ENCODE assay signal across 8 cellular contexts in the genomic region with DNA sequence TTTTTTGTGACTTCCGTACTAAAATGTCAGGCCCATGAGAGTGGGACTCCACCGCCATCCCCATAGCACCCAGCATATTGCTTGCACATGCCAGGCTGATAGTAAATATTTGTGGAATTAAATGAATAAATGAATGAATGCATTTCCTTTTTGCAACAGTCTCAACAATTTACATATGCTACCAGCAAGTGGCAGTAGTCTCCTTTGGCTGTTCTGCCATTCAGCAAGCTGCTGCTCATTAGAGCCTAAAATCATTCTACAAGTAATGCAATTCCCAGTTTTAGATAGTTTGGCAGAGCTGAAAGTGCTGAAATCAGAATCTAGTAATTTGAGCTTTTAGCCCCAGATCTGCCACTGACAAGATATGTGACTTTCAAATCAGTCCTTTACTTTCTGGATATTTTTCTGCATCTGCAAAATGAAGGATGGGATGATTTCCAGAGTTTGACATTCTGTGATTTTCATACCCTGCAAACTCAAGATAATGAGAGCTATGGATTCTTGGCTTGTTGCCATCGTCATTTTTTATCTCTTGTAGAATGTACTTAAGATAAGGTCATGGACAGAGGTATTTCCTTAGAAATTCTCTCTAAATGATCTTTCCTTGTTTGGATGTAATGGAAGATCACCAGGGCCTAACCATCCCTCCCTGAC. TPM values are rescaled to one million over a fixed set of nuclear protein-coding genes. Genes with fewer than 3 reads are reported as not detected.
A peak's percentile ranks its signal among the peaks of the same experiment; 100 is the strongest.
DNase-seq lines count a peak whose midpoint lies in the region; ATAC-seq and TF ChIP-seq lines count a peak whose summit lies in the region.

No MANE protein-coding gene starts in this region.

- H3K9me3 Mint-ChIP-seq in MCF 10A (ENCODE audit: unreplicated experiment), result no peaks in the 10 kb centered on the region

- no peak overlapping the region for H3K4me3 Mint-ChIP-seq in MCF 10A (ENCODE audit: unreplicated experiment)

- H3K27me3 ChIP-seq in GM06990 (replicated peaks; ENCODE audit: control insufficient read depth, insufficient read depth, low read length) (no peaks in the 10 kb centered on the region), right lobe of liver (no peaks in the 10 kb centered on the region)

- no peaks in the 10 kb centered on the region for H3K9me3 ChIP-seq in right lobe of liver

- H3K27ac Mint-ChIP-seq in MCF 10A (ENCODE audit: low read depth, unreplicated experiment), result no peak overlapping the region

- 25% methylated on average over 3 of the region's 3 CpGs for WGBS in right lobe of liver (ENCODE audit: insufficient coverage, low coverage, low lambda C conversion rate, missing lambda C conversion rate)

- H3K4me1 ChIP-seq in right lobe of liver, result no peaks in the 10 kb centered on the region

- H3K4me3 ChIP-seq in GM06990 (replicated peaks; ENCODE audit: low read depth, low read length) (no peak overlapping the region), right lobe of liver (no peak overlapping the region)

- H3K36me3 ChIP-seq in GM06990 (ENCODE audit: control insufficient read depth, insufficient read depth, low read length), result no peaks in the 10 kb centered on the region
- no peaks in the 10 kb centered on the region for H3K36me3 ChIP-seq in right lobe of liver

- POLR2A ChIA-PET in MCF 10A (lab: Yijun Ruan, JAX), result interaction anchor here (0.5 to 0.8 kb wide), 3 partner anchors 37 to 141 kb away, joined by 3 to 4 read pairs (median 3); no protein-coding TSS in a partner anchor

- TF ChIP-seq CTCF in GM06990 (IDR thresholded peaks at IDR 0.05; ENCODE audit: insufficient read depth, low read length, poor library complexity, severe bottlenecking) (peak; percentile 57), MCF 10A (IDR thresholded peaks at IDR 0.05; ENCODE audit: unreplicated experiment) (peak; percentile 54), right lobe of liver (IDR thresholded peaks at IDR 0.05) (peak; percentile 30 to 52 (median 48))

- H3K27me3 Mint-ChIP-seq in MCF 10A (ENCODE audit: insufficient read depth, unreplicated experiment), result peaks cover 22% of the 10 kb centered on the region

- no peaks in the 10 kb centered on the region for H3K4me1 Mint-ChIP-seq in MCF 10A (ENCODE audit: insufficient read depth, unreplicated experiment)

- no peak for TF ChIP-seq POLR2A in right lobe of liver (IDR thresholded peaks at IDR 0.05)

- H3K27ac ChIP-seq in right lobe of liver, result no peak overlapping the region

- CTCF ChIA-PET in MCF 10A (lab: Yijun Ruan, JAX), result interaction anchor here (0.7 to 1.9 kb wide), 9 partner anchors 39 to 446 kb away, joined by 3 to 11 read pairs (median 3); no protein-coding TSS in a partner anchor

- ATAC-seq in right lobe of liver, result peak in 2 of 4 donors; percentile 55 to 56

- DNase-seq in AML-193 (lab: John Stamatoyannopoulos, UW) (peak; percentile 18 to 20), GM06990 (ENCODE audit: extremely low read depth, insufficient read length) (no peak), NCI-H2227 treated with DMSO at 0.1 percent for 48 hours (lab: John Stamatoyannopoulos, UW) (peak; percentile 22), MCF 10A (ENCODE audit: unreplicated experiment) (peak; percentile 44), right lobe of liver (no peak), NCI-H1048 (lab: John Stamatoyannopoulos, UW) (no peak), NCI-H510A (lab: John Stamatoyannopoulos, UW) (no peak)
- DNase-seq in effector CD8-positive, alpha-beta T cell (lab: John Stamatoyannopoulos, UW), result no peak

- intact Hi-C loops in MCF 10A (cut with micrococcal nuclease), result loop anchor here (1.0 to 5.0 kb wide), 5 partner anchors 38 to 448 kb away; a partner anchor contains a TSS
- intact Hi-C loops in right lobe of liver (cut with DNase I), result no loop called here

- no peaks in the 10 kb centered on the region for H3K36me3 Mint-ChIP-seq in MCF 10A (ENCODE audit: insufficient read depth, unreplicated experiment)

- no TSS peak for BruUV-seq in MCF 10A (replicated peaks; lab: Mats Ljungman, UMichigan)

RNA-seq across cellular contexts. Expression of a gene that starts 35.7 kb away (rescaled TPM):
- 5.9 and 6.9 TPM in 2 replicates for total RNA-seq in MCF 10A (2022)
- total RNA-seq in right lobe of liver, result 1 to 10 TPM in 4 of 6 experiments, under 1 TPM in 2; 0.37 to 2.0 (median 1.1) TPM

Comparison
In these comparisons a context has a peak if more than half of its experiments do, and no peak if none do; other contexts are left out.
1. DNase-seq: peak in AML-193 (2 of 2), NCI-H2227 treated with DMSO at 0.1 percent for 48 hours (single experiment) and MCF 10A (single experiment); none in GM06990 (single experiment), right lobe of liver (0 of 3), effector CD8-positive, alpha-beta T cell (single experiment), NCI-H1048 (single experiment) and NCI-H510A (single experiment).
2. Peak in every context shown above with its lines, with median percentiles within 50 percentile points of each other: CTCF ChIP-seq.